9 cellular contexts compared by ENCODE assay signal in genomic region chr2:68811364-68811763, GRCh38. TPM values are rescaled to one million over a fixed set of nuclear protein-coding genes. Genes with fewer than 3 reads are reported as not detected.
DNase-seq lines count a peak whose midpoint lies in the region; ATAC-seq lines count a peak whose summit lies in the region.
"Had no signal": no experiment of that assay in that cellular context is flagged by ENCODE, and none has a peak within 500 bp of the region (broad histone marks: within the 10 kb centered on the region; RNA-seq: fewer than 3 reads in every experiment).

No MANE protein-coding gene starts in this region.

- ATAC-seq in activated naive CD4-positive, alpha-beta T cell treated with anti-CD3 and anti-CD28 coated beads, Interleukin-2, amount 50 U/mL, for 72 hours: no peak
- no peak for ATAC-seq in stimulated activated naive B cell treated with anti-CD40 and anti-IgM and Interleukin-4, amounts not matched to agents 10 μg/mL and 1 μg/mL and 100 μg/mL, for 72 hours (replicated peaks)
- ATAC-seq: pancreas had no signal

- peak overlapping the region in 2 of 3 donors; percentile 83 to 97 for H3K27ac Mint-ChIP-seq in IgD-negative memory B cell
- H3K27ac Mint-ChIP-seq in activated naive CD4-positive, alpha-beta T cell treated with anti-CD3 and anti-CD28 coated beads, Interleukin-2, amount 50 U/mL, for 72 hours: peak overlapping the region; percentile 52 to 65
- H3K27ac Mint-ChIP-seq in stimulated activated naive B cell treated with anti-CD40 and anti-IgM and Interleukin-4, amounts not matched to agents 10 μg/mL and 1 μg/mL and 100 μg/mL, for 72 hours: peak overlapping the region; percentile 92

- H2BK15ac ChIP-seq in neuronal stem cell (ENCODE audit: low read length): no peak overlapping the region

- H3K4ac ChIP-seq in neuronal stem cell (ENCODE audit: low read length): no peak overlapping the region

- no peak overlapping the region for H3K4me3 Mint-ChIP-seq in IgD-negative memory B cell
- no peak overlapping the region for H3K4me3 Mint-ChIP-seq in stimulated activated naive B cell treated with anti-CD40 and anti-IgM and Interleukin-4, amounts not matched to agents 10 μg/mL and 1 μg/mL and 100 μg/mL, for 72 hours

- WGBS in neuronal stem cell (ENCODE audit: extremely low coverage in 2 of 2, insufficient read length in 2 of 2, insufficient replicate concordance in 1 of 2), 2 donors: no CpG with 5 or more reads among the region's 2 CpGs

- H3K14ac ChIP-seq in neuronal stem cell (ENCODE audit: low read length): no peak overlapping the region

- H4K8ac ChIP-seq in neuronal stem cell (ENCODE audit: low read depth, low read length): no peak overlapping the region

- no peaks in the 10 kb centered on the region for H3K79me1 ChIP-seq in neuronal stem cell (ENCODE audit: low read depth, low read length)

- H3K4me1 ChIP-seq in neuronal stem cell (ENCODE audit: control insufficient read depth in 2 of 2, insufficient read depth in 1 of 2, low read depth in 1 of 2, low read length in 2 of 2): no peaks in the 10 kb centered on the region
- H3K4me1 ChIP-seq: pancreas had no signal

- no peak overlapping the region for H2BK5ac ChIP-seq in neuronal stem cell (ENCODE audit: low read length)

- H3K9me3 Mint-ChIP-seq in IgD-negative memory B cell: no peaks in the 10 kb centered on the region
- no peaks in the 10 kb centered on the region for H3K9me3 Mint-ChIP-seq in activated naive CD4-positive, alpha-beta T cell treated with anti-CD3 and anti-CD28 coated beads, Interleukin-2, amount 50 U/mL, for 72 hours
- H3K9me3 Mint-ChIP-seq in stimulated activated naive B cell treated with anti-CD40 and anti-IgM and Interleukin-4, amounts not matched to agents 10 μg/mL and 1 μg/mL and 100 μg/mL, for 72 hours: no peaks in the 10 kb centered on the region

- no peaks in the 10 kb centered on the region for H3K27me3 ChIP-seq in neuronal stem cell (ENCODE audit: control insufficient read depth in 3 of 3, insufficient read depth in 3 of 3, low read depth in 1 of 3, low read length in 3 of 3)
- H3K27me3 ChIP-seq: pancreas had no signal

- H3K9me3 ChIP-seq in neuronal stem cell (replicated peaks in 1 of 2; ENCODE audit: control insufficient read depth in 2 of 2, insufficient read depth in 1 of 2, low read depth in 1 of 2, low read length in 2 of 2): no peaks in the 10 kb centered on the region
- H3K9me3 ChIP-seq: pancreas had no signal

- no peak for DNase-seq in activated naive CD4-positive, alpha-beta T cell treated with anti-CD3 and anti-CD28 coated beads, Interleukin-2, amount 50 U/mL, for 72 hours (ENCODE audit: low spot score in 2 of 2)
- DNase-seq in glomerular endothelial cell (ENCODE audit: extremely low read depth, low read depth, low spot score) (peak; percentile 85), HuH-7 (ENCODE audit: low spot score) (no peak), DMS 273 treated with DMSO at 0.1 percent for 48 hours (lab: John Stamatoyannopoulos, UW) (no peak), neuronal stem cell (ENCODE audit: low spot score) (no peak)
- DNase-seq in stimulated activated naive B cell treated with anti-CD40 and anti-IgM and Interleukin-4, amounts not matched to agents 10 μg/mL and 1 μg/mL and 100 μg/mL, for 72 hours: no peak
- no peak for DNase-seq in stimulated activated CD4-positive, alpha-beta T cell treated with anti-CD3 and anti-CD28 coated beads, Interleukin-4, amount 100 ng/mL, for 4 hours
- DNase-seq: pancreas had no signal

- H3K36me3 ChIP-seq in neuronal stem cell (replicated peaks in 1 of 2; ENCODE audit: control insufficient read depth in 2 of 2, insufficient read depth in 2 of 2, low read length in 2 of 2): no peaks in the 10 kb centered on the region
- H3K36me3 ChIP-seq: pancreas had no signal

- H2BK120ac ChIP-seq in neuronal stem cell (ENCODE audit: low read depth, low read length): no peak overlapping the region

- no peak overlapping the region for H2AK5ac ChIP-seq in neuronal stem cell (ENCODE audit: low read depth, low read length)

- H3K4me3 ChIP-seq in neuronal stem cell (ENCODE audit: low read length in 2 of 2): no peak overlapping the region
- H3K4me3 ChIP-seq: pancreas had no signal

- no peak overlapping the region for H2AFZ ChIP-seq in neuronal stem cell (ENCODE audit: low read length)

- H3K23ac ChIP-seq in neuronal stem cell (ENCODE audit: low read depth, low read length, poor library complexity): no peak overlapping the region

- peaks cover 22 to 32% (median 22%) of the 10 kb centered on the region in 3 donors for H3K4me1 Mint-ChIP-seq in IgD-negative memory B cell
- peaks cover 45 to 62% of the 10 kb centered on the region in 2 donors for H3K4me1 Mint-ChIP-seq in stimulated activated naive B cell treated with anti-CD40 and anti-IgM and Interleukin-4, amounts not matched to agents 10 μg/mL and 1 μg/mL and 100 μg/mL, for 72 hours

- H3K18ac ChIP-seq in neuronal stem cell (ENCODE audit: low read length): no peak overlapping the region

- H3K4me2 ChIP-seq in neuronal stem cell (ENCODE audit: insufficient read depth, low read length, poor library complexity, severe bottlenecking): no peak overlapping the region

- H2BK12ac ChIP-seq in neuronal stem cell (ENCODE audit: low read length): no peak overlapping the region

- no peak overlapping the region for H3K9ac ChIP-seq in neuronal stem cell (ENCODE audit: low read depth, low read length, poor library complexity)

- no peak overlapping the region for H3K27ac ChIP-seq in neuronal stem cell (replicated peaks; ENCODE audit: low read length)
- H3K27ac ChIP-seq: pancreas had no signal

- H3K27me3 Mint-ChIP-seq in IgD-negative memory B cell: no peaks in the 10 kb centered on the region
- H3K27me3 Mint-ChIP-seq in stimulated activated naive B cell treated with anti-CD40 and anti-IgM and Interleukin-4, amounts not matched to agents 10 μg/mL and 1 μg/mL and 100 μg/mL, for 72 hours: no peaks in the 10 kb centered on the region

- H3K36me3 Mint-ChIP-seq in IgD-negative memory B cell: peaks cover 4% of the 10 kb centered on the region
- peaks cover 28 to 39% of the 10 kb centered on the region in 2 donors for H3K36me3 Mint-ChIP-seq in activated naive CD4-positive, alpha-beta T cell treated with anti-CD3 and anti-CD28 coated beads, Interleukin-2, amount 50 U/mL, for 72 hours
- H3K36me3 Mint-ChIP-seq in stimulated activated naive B cell treated with anti-CD40 and anti-IgM and Interleukin-4, amounts not matched to agents 10 μg/mL and 1 μg/mL and 100 μg/mL, for 72 hours: peaks cover 54 to 76% of the 10 kb centered on the region in 2 donors

- no peak overlapping the region for H4K91ac ChIP-seq in neuronal stem cell (ENCODE audit: low read depth, low read length, poor library complexity)

RNA-seq across cellular contexts. Expression of gene BMP10, which starts 59.8 kb away (rescaled TPM):
- not detected for polyA plus RNA-seq in IgD-negative memory B cell
- total RNA-seq in activated naive CD4-positive, alpha-beta T cell treated with anti-CD3 and anti-CD28 coated beads, Interleukin-2, amount 50 U/mL, for 72 hours: not detected
- total RNA-seq in glomerular endothelial cell: not detected in 2 replicates
- not detected for polyA plus RNA-seq in neuronal stem cell (2013, experiment 1 of 2)
- polyA plus RNA-seq in neuronal stem cell (2013, experiment 2 of 2): not detected
- total RNA-seq: pancreas had no signal
- polyA plus RNA-seq: pancreas had no signal
